Comparison of ENCODE assay signal across 1 cellular context in the genomic region with DNA sequence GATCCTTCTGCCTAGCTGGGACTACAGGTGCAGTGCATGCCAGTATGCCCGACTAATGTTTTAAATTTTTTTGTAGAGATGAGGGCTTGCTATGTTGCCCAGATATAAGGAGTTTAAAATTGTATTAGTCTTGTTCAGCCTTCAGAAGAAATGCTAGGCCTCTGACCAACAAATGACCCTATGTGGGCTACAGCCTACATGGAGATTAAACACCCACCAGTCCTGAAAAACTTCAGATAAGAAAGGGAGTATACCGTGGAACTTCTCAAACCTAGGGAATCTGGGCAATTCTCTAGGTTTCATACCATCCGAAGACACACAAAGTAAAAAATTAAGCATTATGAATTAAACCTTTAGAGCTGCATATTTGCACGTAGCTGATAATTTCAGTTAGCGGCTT.
TF ChIP-seq lines count a peak whose summit lies in the region.

No MANE protein-coding gene starts in this region.

TF ChIP-seq in K562, 482 proteins besides CTCF, POLR2A, EP300 and RAD21 (continued from another document):
- TF ChIP-seq, protein P1, sequence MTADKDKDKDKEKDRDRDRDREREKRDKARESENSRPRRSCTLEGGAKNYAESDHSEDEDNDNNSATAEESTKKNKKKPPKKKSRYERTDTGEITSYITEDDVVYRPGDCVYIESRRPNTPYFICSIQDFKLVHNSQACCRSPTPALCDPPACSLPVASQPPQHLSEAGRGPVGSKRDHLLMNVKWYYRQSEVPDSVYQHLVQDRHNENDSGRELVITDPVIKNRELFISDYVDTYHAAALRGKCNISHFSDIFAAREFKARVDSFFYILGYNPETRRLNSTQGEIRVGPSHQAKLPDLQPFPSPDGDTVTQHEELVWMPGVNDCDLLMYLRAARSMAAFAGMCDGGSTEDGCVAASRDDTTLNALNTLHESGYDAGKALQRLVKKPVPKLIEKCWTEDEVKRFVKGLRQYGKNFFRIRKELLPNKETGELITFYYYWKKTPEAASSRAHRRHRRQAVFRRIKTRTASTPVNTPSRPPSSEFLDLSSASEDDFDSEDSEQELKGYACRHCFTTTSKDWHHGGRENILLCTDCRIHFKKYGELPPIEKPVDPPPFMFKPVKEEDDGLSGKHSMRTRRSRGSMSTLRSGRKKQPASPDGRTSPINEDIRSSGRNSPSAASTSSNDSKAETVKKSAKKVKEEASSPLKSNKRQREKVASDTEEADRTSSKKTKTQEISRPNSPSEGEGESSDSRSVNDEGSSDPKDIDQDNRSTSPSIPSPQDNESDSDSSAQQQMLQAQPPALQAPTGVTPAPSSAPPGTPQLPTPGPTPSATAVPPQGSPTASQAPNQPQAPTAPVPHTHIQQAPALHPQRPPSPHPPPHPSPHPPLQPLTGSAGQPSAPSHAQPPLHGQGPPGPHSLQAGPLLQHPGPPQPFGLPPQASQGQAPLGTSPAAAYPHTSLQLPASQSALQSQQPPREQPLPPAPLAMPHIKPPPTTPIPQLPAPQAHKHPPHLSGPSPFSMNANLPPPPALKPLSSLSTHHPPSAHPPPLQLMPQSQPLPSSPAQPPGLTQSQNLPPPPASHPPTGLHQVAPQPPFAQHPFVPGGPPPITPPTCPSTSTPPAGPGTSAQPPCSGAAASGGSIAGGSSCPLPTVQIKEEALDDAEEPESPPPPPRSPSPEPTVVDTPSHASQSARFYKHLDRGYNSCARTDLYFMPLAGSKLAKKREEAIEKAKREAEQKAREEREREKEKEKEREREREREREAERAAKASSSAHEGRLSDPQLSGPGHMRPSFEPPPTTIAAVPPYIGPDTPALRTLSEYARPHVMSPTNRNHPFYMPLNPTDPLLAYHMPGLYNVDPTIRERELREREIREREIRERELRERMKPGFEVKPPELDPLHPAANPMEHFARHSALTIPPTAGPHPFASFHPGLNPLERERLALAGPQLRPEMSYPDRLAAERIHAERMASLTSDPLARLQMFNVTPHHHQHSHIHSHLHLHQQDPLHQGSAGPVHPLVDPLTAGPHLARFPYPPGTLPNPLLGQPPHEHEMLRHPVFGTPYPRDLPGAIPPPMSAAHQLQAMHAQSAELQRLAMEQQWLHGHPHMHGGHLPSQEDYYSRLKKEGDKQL (CRISPR knock-in tag; IDR thresholded peaks at IDR 0.05; ENCODE audit: borderline replicate concordance), result no peak
- TF ChIP-seq TEAD4 (IDR thresholded peaks at IDR 0.05; ENCODE audit: low read length), result peak; percentile 83
- TF ChIP-seq TEAD4 (CRISPR knock-in tag; IDR thresholded peaks at IDR 0.05; ENCODE audit: borderline replicate concordance), result no peak
TF ChIP-seq in K562: peak in this region for 16.
